Comparison of ENCODE assay signal across 12 cellular contexts in genomic region chr2:47089083-47089464, GRCh38.
A peak's percentile ranks its signal among the peaks of the same experiment; 100 is the strongest.
DNase-seq lines count a peak whose midpoint lies in the region; ATAC-seq, FAIRE-seq and TF ChIP-seq lines count a peak whose summit lies in the region.
"Had no signal": no experiment of that assay in that cellular context is flagged by ENCODE, and none has a peak within 500 bp of the region (broad histone marks: within the 10 kb centered on the region; RNA-seq: fewer than 3 reads in every experiment).

No MANE protein-coding gene starts in this region.

- H3K27me3 Mint-ChIP-seq in Caco-2 (ENCODE audit: insufficient read depth, unreplicated experiment) (no peaks in the 10 kb centered on the region), T-helper 17 cell (peaks cover 6% of the 10 kb centered on the region)
- H3K27me3 Mint-ChIP-seq: activated CD8-positive, alpha-beta T cell treated with anti-CD3 and anti-CD28 coated beads for 36 hours; activated naive CD8-positive, alpha-beta T cell treated with anti-CD3 and anti-CD28 coated beads, Interleukin-2, amount 50 U/mL, for 24 hours had no signal

- intact Hi-C loops in Caco-2 (cut with micrococcal nuclease; ENCODE audit: unreplicated experiment), result no loop called here
- intact Hi-C loops in Panc1 (cut with micrococcal nuclease; ENCODE audit: unreplicated experiment), result no loop called here
- intact Hi-C loops in lower leg skin (cut with DNase I; ENCODE audit: low total_unique reads), result no loop called here

- in situ Hi-C loops in Panc1 (cut with HindIII; ENCODE audit: low pct_unique_long_range_greater_than_20kb, low sequenced_read_pairs), result no loop called here

- H3K9me3 Mint-ChIP-seq in Caco-2 (ENCODE audit: unreplicated experiment), result no peaks in the 10 kb centered on the region
- H3K9me3 Mint-ChIP-seq: activated CD8-positive, alpha-beta T cell treated with anti-CD3 and anti-CD28 coated beads for 36 hours; activated naive CD8-positive, alpha-beta T cell treated with anti-CD3 and anti-CD28 coated beads, Interleukin-2, amount 50 U/mL, for 24 hours had no signal

- BruUV-seq in Caco-2 (replicated peaks; lab: Mats Ljungman, UMichigan), result no TSS peak
- no TSS peak for BruUV-seq in Panc1 (replicated peaks; lab: Mats Ljungman, UMichigan)

- no peaks in the 10 kb centered on the region for H3K27me3 ChIP-seq in Caco-2 (replicated peaks; ENCODE audit: control insufficient read depth, insufficient read depth, low read length)
- H3K27me3 ChIP-seq in Panc1 (ENCODE audit: control insufficient read depth, insufficient read depth, low read length), result no peaks in the 10 kb centered on the region

- POLR2A ChIA-PET in Caco-2 (lab: Charles Lee), result interaction anchor here (1.2 to 1.6 kb wide), 2 partner anchors 10 to 12 kb away, joined by 4 to 10 read pairs; no protein-coding TSS in a partner anchor
- POLR2A ChIA-PET in Panc1 (lab: Charles Lee), result no interaction called here

- DNase-seq in Caco-2, result peak; percentile 63 to 82
- no peak for DNase-seq in Panc1 (ENCODE audit: low read depth, low spot score)
- peak; percentile 57 for DNase-seq in epithelial cell of esophagus (ENCODE audit: low read depth)
- DNase-seq in mesenteric fat pad (ENCODE audit: low spot score), result peak; percentile 53
- DNase-seq in T-helper 17 cell, result no peak
- DNase-seq in GM12892 (ENCODE audit: insufficient read length), result no peak
- DNase-seq in DMS79 (lab: John Stamatoyannopoulos, UW), result no peak
- DNase-seq in lower leg skin (ENCODE audit: low spot score in 2 of 2), result no peak
- DNase-seq: activated CD8-positive, alpha-beta T cell treated with anti-CD3 and anti-CD28 coated beads for 36 hours; activated naive CD8-positive, alpha-beta T cell treated with anti-CD3 and anti-CD28 coated beads, Interleukin-2, amount 50 U/mL, for 24 hours; C1 segment of cervical spinal cord; left cardiac atrium had no signal

- peak; percentile 43; the same call in 1 of the 2 replicates for ATAC-seq in Panc1
- ATAC-seq in T-helper 17 cell, result no peak
- ATAC-seq: activated CD8-positive, alpha-beta T cell treated with anti-CD3 and anti-CD28 coated beads for 36 hours; activated naive CD8-positive, alpha-beta T cell treated with anti-CD3 and anti-CD28 coated beads, Interleukin-2, amount 50 U/mL, for 24 hours had no signal

- H3K9me3 ChIP-seq in Caco-2, result no peaks in the 10 kb centered on the region
- no peaks in the 10 kb centered on the region for H3K9me3 ChIP-seq in Panc1 (ENCODE audit: control insufficient read depth, insufficient read depth, low read depth, low read length)
- no peaks in the 10 kb centered on the region for H3K9me3 ChIP-seq in T-helper 17 cell (ENCODE audit: control insufficient read depth, low read length, poor library complexity, severe bottlenecking)

- TF ChIP-seq CTCF in Caco-2 (IDR thresholded peaks at IDR 0.05; ENCODE audit: insufficient read depth in 1 of 2, low read depth in 1 of 2, low read length in 1 of 2, severe bottlenecking in 1 of 2, unreplicated experiment in 1 of 2) (no peak), Panc1 (IDR thresholded peaks at IDR 0.05) (no peak), epithelial cell of esophagus (IDR thresholded peaks at IDR 0.05; ENCODE audit: insufficient read depth, low read depth, low read length, missing control alignments) (no peak), lower leg skin (IDR thresholded peaks at IDR 0.05) (no peak)

- H3K4me3 ChIP-seq in Caco-2 (ENCODE audit: low read depth, low read length), result no peak overlapping the region
- no peak overlapping the region for H3K4me3 ChIP-seq in Panc1 (ENCODE audit: low read depth in 2 of 2, low read length in 2 of 2)
- no peak overlapping the region for H3K4me3 ChIP-seq in epithelial cell of esophagus (ENCODE audit: low read length)
- no peak overlapping the region for H3K4me3 ChIP-seq in lower leg skin (ENCODE audit: low read depth, poor library complexity, severe bottlenecking)

- H3K4me3 Mint-ChIP-seq in Caco-2 (ENCODE audit: unreplicated experiment) (no peak overlapping the region), T-helper 17 cell (no peak overlapping the region)
- H3K4me3 Mint-ChIP-seq: activated CD8-positive, alpha-beta T cell treated with anti-CD3 and anti-CD28 coated beads for 36 hours; activated naive CD8-positive, alpha-beta T cell treated with anti-CD3 and anti-CD28 coated beads, Interleukin-2, amount 50 U/mL, for 24 hours had no signal

- TF ChIP-seq POLR2A in GM12892 (IDR thresholded peaks at IDR 0.05; ENCODE audit: low read depth, low read length), result no peak
- no peak for TF ChIP-seq POLR2A in lower leg skin (IDR thresholded peaks at IDR 0.05)

- no peak overlapping the region for H3K27ac ChIP-seq in Panc1 (ENCODE audit: low read length)

- H3K36me3 ChIP-seq in Caco-2 (ENCODE audit: control insufficient read depth, insufficient read depth, low read length) (no peaks in the 10 kb centered on the region), Panc1 (ENCODE audit: control insufficient read depth, insufficient read depth, low read length) (no peaks in the 10 kb centered on the region)

- H3K27ac Mint-ChIP-seq in Caco-2 (ENCODE audit: unreplicated experiment) (peak overlapping the region; percentile 63), T-helper 17 cell (no peak overlapping the region)
- H3K27ac Mint-ChIP-seq: activated CD8-positive, alpha-beta T cell treated with anti-CD3 and anti-CD28 coated beads for 36 hours; activated naive CD8-positive, alpha-beta T cell treated with anti-CD3 and anti-CD28 coated beads, Interleukin-2, amount 50 U/mL, for 24 hours had no signal

- CTCF ChIA-PET in Caco-2 (lab: Charles Lee), result interaction anchor here (1.0 to 2.0 kb wide), 2 partner anchors 10 to 234 kb away, joined by 3 to 19 read pairs; no protein-coding TSS in a partner anchor
- CTCF ChIA-PET in Panc1 (lab: Charles Lee), result no interaction called here

- H3K4me1 Mint-ChIP-seq in Caco-2 (ENCODE audit: low read depth, unreplicated experiment) (peaks cover 42% of the 10 kb centered on the region), T-helper 17 cell (peaks cover 13% of the 10 kb centered on the region)

- H3K36me3 Mint-ChIP-seq in Caco-2 (ENCODE audit: insufficient read depth, unreplicated experiment), result peaks cover 7% of the 10 kb centered on the region
- H3K36me3 Mint-ChIP-seq in T-helper 17 cell (ENCODE audit: low read depth), result no peaks in the 10 kb centered on the region

- H3K4me1 ChIP-seq in Caco-2, result peaks cover 35% of the 10 kb centered on the region
- H3K4me1 ChIP-seq in Panc1 (ENCODE audit: control insufficient read depth, insufficient read depth, low read length), result no peaks in the 10 kb centered on the region

- WGBS in lower leg skin, 2 donors, result 66 to 68% methylated on average over 6 of the region's 6 CpGs

- no peak for FAIRE-seq in GM12892 (lab: Jason Lieb, UNC)

Comparison
In these comparisons a context has a peak if more than half of its experiments do, and no peak if none do; other contexts are left out.
1. DNase-seq: peak in Caco-2 (2 of 2), epithelial cell of esophagus (single experiment) and mesenteric fat pad (single experiment); none in Panc1 (single experiment), T-helper 17 cell (0 of 3), GM12892 (single experiment), DMS79 (single experiment) and lower leg skin (0 of 2).